In the genomic region with DNA sequence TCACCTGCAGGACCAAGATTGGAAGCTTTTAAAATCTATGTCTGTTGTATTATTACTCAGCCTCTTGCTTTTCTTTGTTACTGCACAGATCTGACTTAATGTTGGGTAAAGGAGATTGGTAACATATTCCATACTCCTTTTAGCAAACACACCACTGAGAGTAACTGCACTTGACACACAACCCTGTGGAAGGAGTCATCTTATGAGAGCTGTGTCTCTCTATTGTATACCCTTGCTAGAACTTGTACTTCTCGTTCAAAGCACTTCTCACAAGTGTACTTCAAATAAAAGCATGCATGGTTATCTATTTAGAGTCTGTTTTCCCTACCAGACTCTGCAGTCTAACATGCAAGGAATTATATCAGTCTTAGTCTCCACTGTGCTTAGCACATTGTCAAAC, we compare ENCODE assay signal across 15 cellular contexts.
DNase-seq lines count a peak whose midpoint lies in the region; ATAC-seq and TF ChIP-seq lines count a peak whose summit lies in the region.
"Had no signal": no experiment of that assay in that cellular context is flagged by ENCODE, and none has a peak within 500 bp of the region (broad histone marks: within the 10 kb centered on the region; RNA-seq: fewer than 3 reads in every experiment).

No MANE protein-coding gene starts in this region.

- no peak overlapping the region for H3K27ac ChIP-seq in upper lobe of right lung
- H3K27ac ChIP-seq: BLaER1 had no signal

- intact Hi-C loops in upper lobe of right lung (cut with DNase I) = no loop called here

- no peak for TF ChIP-seq CTCF in upper lobe of right lung (IDR thresholded peaks at IDR 0.05)

- no peaks in the 10 kb centered on the region for H3K36me3 ChIP-seq in upper lobe of right lung
- H3K36me3 ChIP-seq: BLaER1 had no signal

- DNase-seq in DMS53 treated with DMSO at 0.1 percent for 48 hours (lab: John Stamatoyannopoulos, UW; ENCODE audit: unreplicated experiment) = peak; percentile 35
- peak; percentile 10 for DNase-seq in NCI-H2107 (lab: John Stamatoyannopoulos, UW)
- DNase-seq in NCI-H345 treated with DMSO at 0.1 percent for 48 hours (lab: John Stamatoyannopoulos, UW; ENCODE audit: unreplicated experiment) = peak; percentile 14
- no peak for DNase-seq in upper lobe of right lung
- DNase-seq in NCI-H82 treated with DMSO at 0.1 percent for 48 hours (lab: John Stamatoyannopoulos, UW; ENCODE audit: unreplicated experiment) = no peak
- DNase-seq in EL = no peak
- DNase-seq: 8988T; AML-193; Caco-2; CD8-positive, alpha-beta memory T cell; GDM1; H7 had no signal

- H3K9me3 ChIP-seq in upper lobe of right lung = no peaks in the 10 kb centered on the region
- H3K9me3 ChIP-seq: BLaER1, Caco-2 had no signal

- no peaks in the 10 kb centered on the region for H3K27me3 ChIP-seq in upper lobe of right lung
- H3K27me3 ChIP-seq: BLaER1 had no signal

- no peaks in the 10 kb centered on the region for H3K4me1 ChIP-seq in upper lobe of right lung
- H3K4me1 ChIP-seq: BLaER1, Caco-2 had no signal

- H3K4me3 ChIP-seq in upper lobe of right lung = no peak overlapping the region
- H3K4me3 ChIP-seq: BLaER1, GM23338 had no signal

- peak; percentile 58 for ATAC-seq in upper lobe of right lung
- no peak for ATAC-seq in HG03520 (IDR thresholded peaks at IDR 0.05; ENCODE audit: unreplicated experiment)
- ATAC-seq: GM23338 had no signal

Comparison
In these comparisons a context has a peak if more than half of its experiments do, and no peak if none do; other contexts are left out.
1. DNase-seq: peak in DMS53 treated with DMSO at 0.1 percent for 48 hours (single experiment), NCI-H2107 (single experiment) and NCI-H345 treated with DMSO at 0.1 percent for 48 hours (single experiment); none in upper lobe of right lung (single experiment), NCI-H82 treated with DMSO at 0.1 percent for 48 hours (single experiment) and EL (single experiment).